Comparison of ENCODE assay signal across 22 cellular contexts in the genomic region with DNA sequence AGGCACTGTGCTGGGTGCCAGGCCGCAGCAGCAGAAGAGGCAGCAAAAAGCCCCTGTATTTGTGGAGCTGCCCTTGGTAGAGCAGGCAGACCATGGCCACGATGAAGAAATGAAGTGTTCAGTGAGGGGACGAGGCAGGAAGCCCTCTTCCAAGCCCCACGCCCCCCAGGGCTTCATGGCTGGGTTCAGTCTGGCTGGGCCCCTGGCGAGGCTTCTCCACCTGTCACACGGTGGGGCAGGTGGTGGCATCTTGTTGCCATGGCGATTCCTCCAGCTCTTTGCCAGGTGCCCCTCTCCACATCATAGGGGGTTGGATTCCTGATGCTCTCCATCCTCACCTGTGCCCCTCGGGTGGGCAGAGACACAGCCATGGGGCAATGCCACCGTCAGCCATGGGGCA. TPM values are rescaled to one million over a fixed set of nuclear protein-coding genes. Genes with fewer than 3 reads are reported as not detected.
"Had no signal": no experiment of that assay in that cellular context is flagged by ENCODE, and none has a peak within 500 bp of the region (broad histone marks: within the 10 kb centered on the region; RNA-seq: fewer than 3 reads in every experiment).

No MANE protein-coding gene starts in this region.

- H3K9me3 ChIP-seq: Peyer's patch, SJSA1 had no signal

- H3K4me1 ChIP-seq: Peyer's patch, SJSA1 had no signal

- H3K4me3 ChIP-seq: cardiac muscle cell, Peyer's patch, SJSA1 had no signal

- DNase-seq: activated CD4-positive, alpha-beta T cell treated with anti-CD3 and anti-CD28 coated beads for 4 hours; activated CD8-positive, alpha-beta memory T cell treated with anti-CD3 and anti-CD28 coated beads, Interleukin-2, amount 50 U/mL, for 4 hours; activated CD8-positive, alpha-beta T cell treated with anti-CD3 and anti-CD28 coated beads for 36 hours; activated gamma-delta T cell treated with Interleukin-2 at 50 U/mL for 16 hours; activated naive CD4-positive, alpha-beta T cell treated with anti-CD3 and anti-CD28 coated beads, Interleukin-2, amount 10 ng/mL, durations not matched to agents 7 days and 5 days; activated naive CD8-positive, alpha-beta T cell treated with anti-CD3 and anti-CD28 coated beads for 36 hours; activated T-cell treated with anti-CD3 and anti-CD28 coated beads, Interleukin-2, amount 50 U/mL, for 72 hours; brain microvascular endothelial cell; Kasumi-1; KBM-7; NCI-H1436; NCI-H187 treated with DMSO at 0.1 percent for 48 hours; NCI-H2081 treated with DMSO at 0.1 percent for 48 hours; NCI-H446; NCI-H524; NCI-H82; Peyer's patch; SHP77 had no signal

- H3K36me3 ChIP-seq: brain microvascular endothelial cell, cardiac muscle cell, Peyer's patch, SJSA1 had no signal

- H3K27ac ChIP-seq: brain microvascular endothelial cell, cardiac muscle cell, Peyer's patch, RWPE1, SJSA1 had no signal

- H3K27me3 ChIP-seq: cardiac muscle cell had no signal

RNA-seq across cellular contexts. Expression of a gene that starts 21.5 kb away (rescaled TPM):
- polyA plus RNA-seq: adipose tissue, cardiac muscle cell had no signal

RNA-seq across cellular contexts. Expression of a gene that starts 35.4 kb away (rescaled TPM):
- polyA plus RNA-seq: cardiac muscle cell had no signal
